8 cellular contexts compared by ENCODE assay signal in the genomic region with DNA sequence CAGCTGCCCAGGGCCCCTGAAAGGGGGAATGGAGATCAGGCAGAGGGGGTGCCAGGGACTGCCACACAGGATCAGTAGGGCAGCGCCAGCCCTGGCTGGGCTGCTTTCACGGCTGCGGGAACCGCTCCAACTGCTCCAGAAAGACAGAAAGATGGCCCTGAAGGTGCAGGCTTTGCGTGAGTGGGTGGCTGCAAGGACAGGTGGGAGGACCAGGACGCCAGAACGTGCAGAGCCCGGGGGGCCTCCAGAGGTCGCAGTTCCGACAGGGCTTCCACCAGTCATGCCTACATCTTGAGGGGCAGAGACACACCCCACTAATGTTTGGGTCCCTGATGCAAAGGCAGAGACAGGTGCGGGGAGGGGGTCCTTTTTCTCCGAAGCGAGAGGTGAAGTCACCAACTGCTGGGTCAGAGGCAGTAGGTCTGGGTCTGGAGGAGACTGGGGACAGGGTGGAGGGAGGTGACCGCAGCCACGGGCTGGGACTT. TPM values are rescaled to one million over a fixed set of nuclear protein-coding genes. Genes with fewer than 3 reads are reported as not detected.
DNase-seq lines count a peak whose midpoint lies in the region; ATAC-seq, FAIRE-seq and TF ChIP-seq lines count a peak whose summit lies in the region.

No MANE protein-coding gene starts in this region.

- no peaks in the 10 kb centered on the region for H3K36me3 ChIP-seq in prostate gland

- peaks cover 29% of the 10 kb centered on the region for H3K4me1 ChIP-seq in A549
- peaks cover 20% of the 10 kb centered on the region for H3K4me1 ChIP-seq in prostate gland (replicated peaks)

- TF ChIP-seq RAD21 in A549 (conservative IDR thresholded peaks at IDR 0.05 in 1 of 2, IDR thresholded peaks at IDR 0.05 in 1 of 2), result no peak

- no peak for DNase-seq in A549 (ENCODE audit: low read depth in 1 of 2, low spot score in 1 of 2)
- peak; percentile 59 for DNase-seq in SK-N-DZ (ENCODE audit: low spot score)
- DNase-seq in fibroblast of mammary gland (ENCODE audit: low read depth), result no peak
- no peak for DNase-seq in prostate gland (ENCODE audit: low spot score)
- no peak for DNase-seq in inferior parietal cortex (ENCODE audit: extremely low spot score)
- no peak for DNase-seq in NK-92 (lab: John Stamatoyannopoulos, UW; ENCODE audit: unreplicated experiment)

- CTCF ChIA-PET in A549 (lab: Yijun Ruan, JAX), result interaction anchor here (8.0 kb wide), 1 partner anchor 11 kb away, joined by 91 read pairs; no protein-coding TSS in a partner anchor

- intact Hi-C loops in prostate gland (cut with DNase I), result no loop called here

- H3K4me3 ChIP-seq in A549, result peak overlapping the region; percentile 84
- H3K4me3 ChIP-seq in fibroblast of mammary gland (ENCODE audit: control insufficient read depth, low read depth, low read length), result peak overlapping the region; percentile 9
- peak overlapping the region; percentile 100 for H3K4me3 ChIP-seq in prostate gland

- ATAC-seq in A549 (no peak; a peak in 1 of 6 replicates), GM19438 (IDR thresholded peaks at IDR 0.05; ENCODE audit: low read depth, unreplicated experiment) (peak; percentile 13), HG03039 (IDR thresholded peaks at IDR 0.05; ENCODE audit: unreplicated experiment) (no peak)

- POLR2A ChIA-PET in A549 (lab: Yijun Ruan, JAX), result interaction anchor here (1.0 kb wide), 1 partner anchor 11 kb away, joined by 3 read pairs; no protein-coding TSS in a partner anchor

- H3K27ac ChIP-seq in A549, result peak overlapping the region; percentile 98 to 99
- peak overlapping the region; percentile 98 for H3K27ac ChIP-seq in prostate gland

- 71% methylated on average over 15 of the region's 15 CpGs for WGBS in A549 (ENCODE audit: missing lambda C conversion rate)
- 40% methylated on average over 15 of the region's 15 CpGs for WGBS in prostate gland

- no peak for TF ChIP-seq EP300 in A549 (IDR thresholded peaks at IDR 0.05)

- H3K9me3 ChIP-seq in A549 (no peaks in the 10 kb centered on the region), prostate gland (no peaks in the 10 kb centered on the region)

- TF ChIP-seq POLR2A in A549 (IDR thresholded peaks at IDR 0.05; ENCODE audit: low read length), result no peak
- no peak for TF ChIP-seq POLR2A in prostate gland (IDR thresholded peaks at IDR 0.05)

- H3K27me3 ChIP-seq in prostate gland (replicated peaks; ENCODE audit: insufficient read depth), result no peaks in the 10 kb centered on the region

- FAIRE-seq in A549 (lab: Jason Lieb, UNC), result no peak

- TF ChIP-seq CTCF in A549 (IDR thresholded peaks at IDR 0.05) (no peak), fibroblast of mammary gland (conservative IDR thresholded peaks at IDR 0.05; ENCODE audit: control insufficient read depth, insufficient read depth, low read depth, low read length) (no peak), prostate gland (IDR thresholded peaks at IDR 0.05) (no peak)

- peak overlapping the region; percentile 99 for H3K4me2 ChIP-seq in A549

TF ChIP-seq in A549, 52 proteins besides CTCF, POLR2A, EP300 and RAD21:
- TF ChIP-seq PHF8 (IDR thresholded peaks at IDR 0.05; ENCODE audit: borderline replicate concordance, low read depth) (no peak), CBX2 (IDR thresholded peaks at IDR 0.05; ENCODE audit: borderline replicate concordance, low read depth) (no peak), TFCP2L1 (CRISPR knock-in tag; IDR thresholded peaks at IDR 0.05) (no peak)

RNA-seq across cellular contexts. Expression of a gene that starts 0.8 kb away (rescaled TPM):
- 9.4 and 14.7 TPM in 2 replicates for polyA plus RNA-seq in A549 (2011; rRNA removed)
- polyA plus RNA-seq in A549 (2012; cell fraction: cytosol; rRNA removed), result 93.2 and 106 TPM in 2 replicates
- polyA plus RNA-seq in A549 (2012; cell fraction: nucleus; rRNA removed), result 111 and 115 TPM in 2 replicates
- polyA plus RNA-seq in A549 (2017; fragmentation: RNase III; extraction: RNeasy Plus Mini Kit Qiagen cat#74134 plus additional on column Dnase treatment), result 152 to 153 TPM (median 153 TPM) in 3 replicates
- 15.8 and 32.8 TPM in 2 replicates for polyA minus RNA-seq in A549 (2011; rRNA and poly(A)+ RNA removed)
- polyA plus RNA-seq in SK-N-DZ (2014; cell fraction: cytosol; rRNA removed), result 46.7 and 54.3 TPM in 2 replicates
- 26.1 and 32.0 TPM in 2 replicates for polyA plus RNA-seq in SK-N-DZ (2014; cell fraction: nucleus; rRNA removed)
- total RNA-seq in prostate gland, result 100 to 1,000 TPM; 114 to 164 TPM

RNA-seq across cellular contexts. Expression of a gene that starts 7.2 kb away (rescaled TPM):
- polyA plus RNA-seq in A549 (2011; rRNA removed) (5.2 and 6.6 TPM in 2 replicates), A549 (2017; fragmentation: RNase III; extraction: RNeasy Plus Mini Kit Qiagen cat#74134 plus additional on column Dnase treatment) (21.7 to 28.8 TPM (median 27.7 TPM) in 3 replicates)
- 22.2 and 28.7 TPM in 2 replicates for polyA plus RNA-seq in A549 (2012; cell fraction: cytosol; rRNA removed)
- 173 and 198 TPM in 2 replicates for polyA plus RNA-seq in A549 (2012; cell fraction: nucleus; rRNA removed)
- 6.9 and 9.6 TPM in 2 replicates for polyA minus RNA-seq in A549 (2011; rRNA and poly(A)+ RNA removed)
- polyA plus RNA-seq in SK-N-DZ (2014; cell fraction: cytosol; rRNA removed), result 48.0 and 78.2 TPM in 2 replicates
- 525 and 549 TPM in 2 replicates for polyA plus RNA-seq in SK-N-DZ (2014; cell fraction: nucleus; rRNA removed)
- total RNA-seq in prostate gland, result 10 to 100 TPM; 41.4 to 78.1 TPM

RNA-seq across cellular contexts. Expression of a gene that starts 18.2 kb away (rescaled TPM):
- not detected in 2 replicates for polyA plus RNA-seq in A549 (2011; rRNA removed)
- polyA plus RNA-seq in A549 (2012; cell fraction: cytosol; rRNA removed), result not detected in 2 replicates
- not detected in 2 replicates for polyA plus RNA-seq in A549 (2012; cell fraction: nucleus; rRNA removed)
- polyA plus RNA-seq in A549 (2017; fragmentation: RNase III; extraction: RNeasy Plus Mini Kit Qiagen cat#74134 plus additional on column Dnase treatment), result not detected in 3 replicates
- polyA minus RNA-seq in A549 (2011; rRNA and poly(A)+ RNA removed), result not detected in 2 replicates
- polyA plus RNA-seq in SK-N-DZ (2014; cell fraction: cytosol; rRNA removed), result not detected in 2 replicates
- not detected in 2 replicates for polyA plus RNA-seq in SK-N-DZ (2014; cell fraction: nucleus; rRNA removed)
- total RNA-seq in prostate gland, result 1 to 10 TPM; 1.3 to 8.1 TPM

RNA-seq across cellular contexts. Expression of a gene that starts 24.9 kb away (rescaled TPM):
- polyA plus RNA-seq in A549 (2011; rRNA removed) (29.7 and 38.1 TPM in 2 replicates), A549 (2017; fragmentation: RNase III; extraction: RNeasy Plus Mini Kit Qiagen cat#74134 plus additional on column Dnase treatment) (17.3 to 17.8 TPM (median 17.7 TPM) in 3 replicates)
- polyA plus RNA-seq in A549 (2012; cell fraction: cytosol; rRNA removed), result 11.2 and 18.2 TPM in 2 replicates
- 19.4 and 19.5 TPM in 2 replicates for polyA plus RNA-seq in A549 (2012; cell fraction: nucleus; rRNA removed)
- 19.6 and 20.5 TPM in 2 replicates for polyA minus RNA-seq in A549 (2011; rRNA and poly(A)+ RNA removed)
- polyA plus RNA-seq in SK-N-DZ (2014; cell fraction: cytosol; rRNA removed), result 14.7 and 18.8 TPM in 2 replicates
- polyA plus RNA-seq in SK-N-DZ (2014; cell fraction: nucleus; rRNA removed), result 12.6 and 19.9 TPM in 2 replicates
- 10 to 100 TPM; 33.1 to 73.2 TPM for total RNA-seq in prostate gland

RNA-seq across cellular contexts. Expression of a gene that starts 38.0 kb away (rescaled TPM):
- polyA plus RNA-seq in A549 (2011; rRNA removed) (4.0 and 4.2 TPM in 2 replicates), A549 (2017; fragmentation: RNase III; extraction: RNeasy Plus Mini Kit Qiagen cat#74134 plus additional on column Dnase treatment) (5.9 to 7.3 TPM (median 6.3 TPM) in 3 replicates)
- polyA plus RNA-seq in A549 (2012; cell fraction: cytosol; rRNA removed), result 6.2 and 8.4 TPM in 2 replicates
- polyA plus RNA-seq in A549 (2012; cell fraction: nucleus; rRNA removed), result 19.7 and 29.5 TPM in 2 replicates
- 5.1 and 7.7 TPM in 2 replicates for polyA minus RNA-seq in A549 (2011; rRNA and poly(A)+ RNA removed)
- polyA plus RNA-seq in SK-N-DZ (2014; cell fraction: cytosol; rRNA removed), result 13.5 and 17.0 TPM in 2 replicates
- polyA plus RNA-seq in SK-N-DZ (2014; cell fraction: nucleus; rRNA removed), result 19.9 and 29.5 TPM in 2 replicates
- total RNA-seq in prostate gland, result 10 to 100 TPM; 22.4 to 26.2 TPM

Comparison
In these comparisons a context has a peak if more than half of its experiments do, and no peak if none do; other contexts are left out.
1. H3K4me3 ChIP-seq: peak in every context shown above with its lines; median percentile 100 in prostate gland; 84 in A549; 9 in fibroblast of mammary gland.